14 cellular contexts compared by ENCODE assay signal in genomic region chr20:49054032-49054643, GRCh38. TPM values are rescaled to one million over a fixed set of nuclear protein-coding genes. Genes with fewer than 3 reads are reported as not detected.
A peak's percentile ranks its signal among the peaks of the same experiment; 100 is the strongest.
DNase-seq lines count a peak whose midpoint lies in the region; ATAC-seq, FAIRE-seq and TF ChIP-seq lines count a peak whose summit lies in the region.
"Had no signal": no experiment of that assay in that cellular context is flagged by ENCODE, and none has a peak within 500 bp of the region (broad histone marks: within the 10 kb centered on the region; RNA-seq: fewer than 3 reads in every experiment).

No MANE protein-coding gene starts in this region.

- H3K4me3 ChIP-seq in astrocyte (ENCODE audit: insufficient read depth, low read depth, low read length) (no peak overlapping the region), small intestine (ENCODE audit: low read depth in 1 of 2, low read length in 2 of 2) (no peak overlapping the region)
- H3K4me3 ChIP-seq: gastrocnemius medialis, spleen, transverse colon had no signal

- H3K36me3 Mint-ChIP-seq in activated naive CD8-positive, alpha-beta T cell treated with anti-CD3 and anti-CD28 coated beads, Interleukin-2, amount 10 ng/mL, durations not matched to agents 7 days and 5 days: peaks cover 28% of the 10 kb centered on the region
- H3K36me3 Mint-ChIP-seq in activated naive CD8-positive, alpha-beta T cell treated with anti-CD3 and anti-CD28 coated beads for 36 hours: peaks cover 47% of the 10 kb centered on the region
- H3K36me3 Mint-ChIP-seq in astrocyte (ENCODE audit: low read depth, unreplicated experiment): no peaks in the 10 kb centered on the region

- H3K27ac ChIP-seq in astrocyte (ENCODE audit: low read depth, low read length) (no peak overlapping the region), small intestine (ENCODE audit: low read depth in 1 of 2, low read length in 1 of 2) (no peak overlapping the region)
- H3K27ac ChIP-seq: gastrocnemius medialis, transverse colon had no signal

- no peak for FAIRE-seq in astrocyte (lab: Jason Lieb, UNC)
- FAIRE-seq in small intestine (lab: Jason Lieb, UNC): no peak

- H3K9me3 ChIP-seq in astrocyte (ENCODE audit: insufficient read depth, low read depth, low read length) (no peaks in the 10 kb centered on the region), small intestine (ENCODE audit: control insufficient read depth, low read depth) (no peaks in the 10 kb centered on the region)
- H3K9me3 ChIP-seq: gastrocnemius medialis, spleen, transverse colon had no signal

- POLR2A ChIA-PET in activated naive CD8-positive, alpha-beta T cell treated with anti-CD3 and anti-CD28 coated beads, Interleukin-2, amount 10 ng/mL, durations not matched to agents 7 days and 5 days (lab: Charles Lee): no interaction called here

- peak overlapping the region; percentile 9 for H3K4me2 ChIP-seq in astrocyte (ENCODE audit: low read length)

- no peak for TF ChIP-seq CTCF in astrocyte (IDR thresholded peaks at IDR 0.05; ENCODE audit: insufficient read depth, low read depth, low read length)

- H3K36me3 ChIP-seq in astrocyte (ENCODE audit: insufficient read depth, low read length) (peaks cover under 1% of the 10 kb centered on the region), small intestine (ENCODE audit: control insufficient read depth in 2 of 2, insufficient read depth in 2 of 2, low read length in 2 of 2) (no peaks in the 10 kb centered on the region)

- H3K79me2 ChIP-seq in astrocyte (ENCODE audit: insufficient read depth, low read length): peaks cover 98% of the 10 kb centered on the region

- no peak for ATAC-seq in activated naive CD8-positive, alpha-beta T cell treated with anti-CD3 and anti-CD28 coated beads, Interleukin-2, amount 10 ng/mL, durations not matched to agents 7 days and 5 days (ENCODE audit: low read depth)
- ATAC-seq in HG02943 (IDR thresholded peaks at IDR 0.05; ENCODE audit: low read depth, unreplicated experiment): peak; percentile 67
- ATAC-seq: gastrocnemius medialis, left colon had no signal

- peaks cover 22% of the 10 kb centered on the region for H3K4me1 Mint-ChIP-seq in activated naive CD8-positive, alpha-beta T cell treated with anti-CD3 and anti-CD28 coated beads, Interleukin-2, amount 10 ng/mL, durations not matched to agents 7 days and 5 days
- H3K4me1 Mint-ChIP-seq in activated naive CD8-positive, alpha-beta T cell treated with anti-CD3 and anti-CD28 coated beads for 36 hours: peaks cover 41% of the 10 kb centered on the region
- H3K4me1 Mint-ChIP-seq in astrocyte (ENCODE audit: low read depth, unreplicated experiment): peaks cover 13% of the 10 kb centered on the region

- no peaks in the 10 kb centered on the region for H3K27me3 Mint-ChIP-seq in activated naive CD8-positive, alpha-beta T cell treated with anti-CD3 and anti-CD28 coated beads, Interleukin-2, amount 10 ng/mL, durations not matched to agents 7 days and 5 days
- no peaks in the 10 kb centered on the region for H3K27me3 Mint-ChIP-seq in activated naive CD8-positive, alpha-beta T cell treated with anti-CD3 and anti-CD28 coated beads for 36 hours
- no peaks in the 10 kb centered on the region for H3K27me3 Mint-ChIP-seq in astrocyte (ENCODE audit: low read depth, unreplicated experiment)

- no peak overlapping the region for H2AFZ ChIP-seq in astrocyte (ENCODE audit: low read depth, low read length)

- H3K4me1 ChIP-seq in astrocyte (ENCODE audit: insufficient read depth, low read length): peaks cover 6% of the 10 kb centered on the region
- H3K4me1 ChIP-seq in small intestine (ENCODE audit: control insufficient read depth in 2 of 2, insufficient read depth in 1 of 2, low read depth in 1 of 2, low read length in 1 of 2): peaks cover 0 to 6% of the 10 kb centered on the region in 2 donors

- H4K20me1 ChIP-seq in astrocyte (ENCODE audit: insufficient read depth, low read length): peaks cover 65% of the 10 kb centered on the region

- H3K27ac Mint-ChIP-seq in activated naive CD8-positive, alpha-beta T cell treated with anti-CD3 and anti-CD28 coated beads, Interleukin-2, amount 10 ng/mL, durations not matched to agents 7 days and 5 days: peak overlapping the region; percentile 28
- no peak overlapping the region for H3K27ac Mint-ChIP-seq in activated naive CD8-positive, alpha-beta T cell treated with anti-CD3 and anti-CD28 coated beads for 36 hours
- no peak overlapping the region for H3K27ac Mint-ChIP-seq in astrocyte (ENCODE audit: unreplicated experiment)

- no peak overlapping the region for H3K9ac ChIP-seq in astrocyte (ENCODE audit: low read length)

- 32 to 57% (median 46%) methylated on average over 4 of the region's 4 CpGs for WGBS in small intestine, 3 donors

- no peak for DNase-seq in activated naive CD8-positive, alpha-beta T cell treated with anti-CD3 and anti-CD28 coated beads, Interleukin-2, amount 10 ng/mL, durations not matched to agents 7 days and 5 days
- no peak for DNase-seq in activated naive CD8-positive, alpha-beta T cell treated with anti-CD3 and anti-CD28 coated beads for 36 hours
- DNase-seq in astrocyte (ENCODE audit: low read depth) (no peak), small intestine (peak; percentile 10), Kasumi-1 (lab: John Stamatoyannopoulos, UW) (no peak), NCI-H82 treated with DMSO at 0.1 percent for 48 hours (lab: John Stamatoyannopoulos, UW; ENCODE audit: unreplicated experiment) (no peak), islet precursor cell (no peak)
- DNase-seq: gastrocnemius medialis, left colon, NCI-H82, spleen, transverse colon had no signal

- H3K9me3 Mint-ChIP-seq in activated naive CD8-positive, alpha-beta T cell treated with anti-CD3 and anti-CD28 coated beads, Interleukin-2, amount 10 ng/mL, durations not matched to agents 7 days and 5 days: no peaks in the 10 kb centered on the region
- H3K9me3 Mint-ChIP-seq in activated naive CD8-positive, alpha-beta T cell treated with anti-CD3 and anti-CD28 coated beads for 36 hours: no peaks in the 10 kb centered on the region
- H3K9me3 Mint-ChIP-seq in astrocyte (ENCODE audit: unreplicated experiment): no peaks in the 10 kb centered on the region
- H3K9me3 Mint-ChIP-seq: nephron had no signal

- H3K4me3 Mint-ChIP-seq in activated naive CD8-positive, alpha-beta T cell treated with anti-CD3 and anti-CD28 coated beads, Interleukin-2, amount 10 ng/mL, durations not matched to agents 7 days and 5 days: no peak overlapping the region
- no peak overlapping the region for H3K4me3 Mint-ChIP-seq in activated naive CD8-positive, alpha-beta T cell treated with anti-CD3 and anti-CD28 coated beads for 36 hours
- H3K4me3 Mint-ChIP-seq in astrocyte (ENCODE audit: unreplicated experiment): no peak overlapping the region
- H3K4me3 Mint-ChIP-seq: nephron had no signal

- H3K27me3 ChIP-seq in astrocyte (ENCODE audit: insufficient read depth, low read length) (no peaks in the 10 kb centered on the region), small intestine (ENCODE audit: control insufficient read depth in 2 of 2, insufficient read depth in 2 of 2, low read length in 2 of 2) (no peaks in the 10 kb centered on the region)
- H3K27me3 ChIP-seq: gastrocnemius medialis, spleen, transverse colon had no signal

RNA-seq across cellular contexts. Expression of gene CSE1L, which starts 8.0 kb away (rescaled TPM):
- 10 to 100 TPM; 68.3 to 69.8 TPM for total RNA-seq in activated naive CD8-positive, alpha-beta T cell treated with anti-CD3 and anti-CD28 coated beads, Interleukin-2, amount 10 ng/mL, durations not matched to agents 7 days and 5 days
- 100 to 1,000 TPM; 162 to 170 TPM for total RNA-seq in activated naive CD8-positive, alpha-beta T cell treated with anti-CD3 and anti-CD28 coated beads for 36 hours
- total RNA-seq in astrocyte: 56.6 and 64.1 TPM in 2 replicates
- 10 to 100 TPM; 11.9 to 33.8 (median 12.7) TPM for polyA plus RNA-seq in small intestine
